22 cellular contexts compared by ENCODE assay signal in the genomic region with DNA sequence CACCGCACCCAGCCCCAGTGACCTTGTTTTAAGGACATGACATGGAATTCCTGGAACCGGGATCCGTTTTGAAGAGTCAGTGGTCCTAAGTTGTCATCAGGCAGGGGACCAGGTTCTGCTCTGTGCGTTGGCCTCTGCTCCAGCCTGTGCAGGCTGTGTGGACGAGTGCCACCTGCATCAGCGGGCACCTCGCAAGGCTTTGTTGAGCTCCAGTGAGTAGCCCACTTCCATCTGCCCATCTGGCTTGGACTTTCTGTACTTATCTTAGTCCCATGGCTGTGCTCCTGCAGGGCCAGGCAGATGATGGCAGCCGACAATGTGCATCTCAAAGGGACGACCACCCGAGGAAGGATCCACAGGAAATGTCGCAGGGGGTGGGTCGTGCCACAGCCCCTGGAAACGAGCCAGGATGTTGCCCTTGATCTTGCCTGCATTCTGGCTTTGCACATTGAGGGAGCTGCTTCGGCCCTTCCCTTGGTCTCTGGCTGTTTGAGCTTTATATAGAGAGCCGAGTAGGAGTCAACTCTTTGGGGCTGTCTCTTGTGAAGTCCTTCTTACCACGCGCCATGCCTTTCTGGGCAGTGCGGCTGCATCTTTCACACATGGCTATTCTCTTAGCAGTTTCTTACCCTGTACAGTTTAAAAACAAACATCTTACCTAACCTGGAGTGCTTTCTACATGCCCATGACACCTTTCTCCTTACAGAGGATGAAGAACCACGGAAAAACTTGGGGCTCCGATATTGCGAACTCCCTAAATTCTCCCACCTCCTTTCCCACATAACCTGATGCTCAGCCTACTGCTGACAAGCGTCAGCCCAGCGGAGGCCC. TPM values are rescaled to one million over a fixed set of nuclear protein-coding genes. Genes with fewer than 3 reads are reported as not detected.
A peak's percentile ranks its signal among the peaks of the same experiment; 100 is the strongest.
DNase-seq lines count a peak whose midpoint lies in the region; TF ChIP-seq lines count a peak whose summit lies in the region.
"Had no signal": no experiment of that assay in that cellular context is flagged by ENCODE, and none has a peak within 500 bp of the region (broad histone marks: within the 10 kb centered on the region; RNA-seq: fewer than 3 reads in every experiment).

No MANE protein-coding gene starts in this region.

- H4K20me1 ChIP-seq in BLaER1, result peaks cover 3% of the 10 kb centered on the region; the same call in 1 of the 2 replicates
- no peaks in the 10 kb centered on the region for H4K20me1 ChIP-seq in neural progenitor cell (ENCODE audit: low read depth)

- H3F3A ChIP-seq in neural progenitor cell (ENCODE audit: low read depth), result peaks cover 1% of the 10 kb centered on the region

- H3K9me3 Mint-ChIP-seq in CD14-positive monocyte, result peaks cover 0 to 6% (median 0%) of the 10 kb centered on the region in 7 donors
- no peaks in the 10 kb centered on the region for H3K9me3 Mint-ChIP-seq in neural progenitor cell
- H3K9me3 Mint-ChIP-seq: GM23338, H9 had no signal

- H3K4me3 ChIP-seq in BLaER1 (no peak overlapping the region), neural progenitor cell (no peak overlapping the region)
- H3K4me3 ChIP-seq: A549, GM12878, GM23338, MG63 had no signal

- peaks cover 74 to 82% of the 10 kb centered on the region in 2 donors for H3K36me3 Mint-ChIP-seq in CD14-positive monocyte
- peaks cover 2% of the 10 kb centered on the region for H3K36me3 Mint-ChIP-seq in neural progenitor cell

- H3K4me2 ChIP-seq in BLaER1, result peak overlapping the region; percentile 70
- H3K4me2 ChIP-seq in neural progenitor cell, result no peak overlapping the region
- H3K4me2 ChIP-seq: A549, GM23338 had no signal

- no peak for DNase-seq in CD14-positive monocyte (ENCODE audit: low spot score)
- DNase-seq in cerebellar cortex (ENCODE audit: low spot score), result peak; percentile 67
- DNase-seq in neural progenitor cell (ENCODE audit: low spot score), result no peak
- no peak for DNase-seq in globus pallidus (ENCODE audit: low spot score)
- DNase-seq in glomerular visceral epithelial cell (ENCODE audit: extremely low spot score), result no peak
- no peak for DNase-seq in COLO829 (ENCODE audit: low spot score)
- DNase-seq: AML-193, COR-L47, DMS53, H9, KG1, MG63, NCI-H2029, NCI-H446, NCI-H524 treated with DMSO at 0.1 percent for 48 hours, NCI-H774, PC-3 had no signal

- H3K27ac ChIP-seq in BLaER1 (no peak overlapping the region), neural progenitor cell (no peak overlapping the region)
- H3K27ac ChIP-seq: A549, C4-2B had no signal

- H2AFZ ChIP-seq in neural progenitor cell (replicated peaks), result no peak overlapping the region
- H2AFZ ChIP-seq: GM23338 had no signal

- H3K36me3 ChIP-seq in BLaER1 (no peaks in the 10 kb centered on the region), neural progenitor cell (no peaks in the 10 kb centered on the region)
- H3K36me3 ChIP-seq: MG63 had no signal

- H3K27me3 Mint-ChIP-seq in CD14-positive monocyte (ENCODE audit: low read depth in 3 of 3) (peaks cover 0 to 5% (median 0%) of the 10 kb centered on the region in 3 donors), neural progenitor cell (ENCODE audit: insufficient read depth, low read depth) (peaks cover 4% of the 10 kb centered on the region)

- H3K27me3 ChIP-seq in BLaER1, result peaks cover 38% of the 10 kb centered on the region
- no peaks in the 10 kb centered on the region for H3K27me3 ChIP-seq in neural progenitor cell
- H3K27me3 ChIP-seq: MG63 had no signal

- no peak overlapping the region for H3K9ac ChIP-seq in BLaER1
- H3K9ac ChIP-seq in neural progenitor cell, result no peak overlapping the region

- H3K4me1 Mint-ChIP-seq in CD14-positive monocyte (peaks cover 66% of the 10 kb centered on the region), neural progenitor cell (peaks cover 8% of the 10 kb centered on the region)
- H3K4me1 Mint-ChIP-seq: GM23338 had no signal

- H3K9me3 ChIP-seq in BLaER1, result no peaks in the 10 kb centered on the region
- H3K9me3 ChIP-seq in neural progenitor cell (ENCODE audit: low read depth), result no peaks in the 10 kb centered on the region
- H3K9me3 ChIP-seq: A549, MG63 had no signal

- H3K27ac Mint-ChIP-seq in CD14-positive monocyte (peak overlapping the region; percentile 78 to 93 (median 90)), neural progenitor cell (peak overlapping the region; percentile 3)
- H3K27ac Mint-ChIP-seq: GM23338, H9 had no signal

- no peaks in the 10 kb centered on the region for H3K79me2 ChIP-seq in neural progenitor cell (ENCODE audit: low read depth)

- no peak for TF ChIP-seq CTCF in CD14-positive monocyte (IDR thresholded peaks at IDR 0.05)
- TF ChIP-seq CTCF in neural progenitor cell (IDR thresholded peaks at IDR 0.05), result no peak

- peaks cover 42% of the 10 kb centered on the region for H3K4me1 ChIP-seq in BLaER1
- H3K4me1 ChIP-seq in neural progenitor cell, result peaks cover 6% of the 10 kb centered on the region
- H3K4me1 ChIP-seq: A549 had no signal

- peak overlapping the region in 1 of 2 donors; percentile 52 for H3K4me3 Mint-ChIP-seq in CD14-positive monocyte
- H3K4me3 Mint-ChIP-seq in neural progenitor cell, result no peak overlapping the region
- H3K4me3 Mint-ChIP-seq: GM23338, H9 had no signal

- intact Hi-C loops in CD14-positive monocyte (cut with micrococcal nuclease), result loop anchor here in 1 of 2 donors (2.0 kb wide), 1 partner anchor 17 kb away; no protein-coding TSS in a partner anchor

RNA-seq across cellular contexts. Expression of a gene that starts 18.3 kb away (rescaled TPM):
- polyA plus RNA-seq in CD14-positive monocyte, result 10 to 100 TPM; 21.4 to 32.7 TPM
- total RNA-seq in neural progenitor cell (ENCODE audit: low replicate concordance), result 6.1 and 9.0 TPM in 2 replicates

RNA-seq across cellular contexts. Expression of a gene that starts 34.5 kb away (rescaled TPM):
- 100 to 1,000 TPM in 1 of 2 donors, 10 to 100 TPM in 1; 99.7 to 129 TPM for polyA plus RNA-seq in CD14-positive monocyte
- 53.3 and 57.0 TPM in 2 replicates for total RNA-seq in neural progenitor cell (ENCODE audit: low replicate concordance)
